Comparison of ENCODE assay signal across 8 cellular contexts in the genomic region with DNA sequence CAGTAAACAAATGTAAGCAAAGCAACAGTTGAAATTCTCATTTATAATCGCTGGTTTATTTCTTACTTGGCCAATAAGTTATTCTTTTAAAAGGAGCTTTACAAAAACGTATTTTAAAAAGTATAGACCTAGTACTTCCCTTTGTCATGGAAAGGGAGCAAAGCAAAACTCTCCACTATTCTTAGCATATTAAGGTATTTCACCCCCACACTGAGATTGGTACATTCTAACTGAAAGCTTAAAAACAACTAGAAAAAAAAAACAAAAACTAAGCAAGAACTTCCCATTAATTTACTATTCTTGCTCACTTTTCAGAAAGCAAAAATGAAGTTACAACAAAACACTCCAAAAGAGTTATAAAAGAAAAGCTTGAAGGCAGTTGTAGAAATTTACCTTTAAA. TPM values are rescaled to one million over a fixed set of nuclear protein-coding genes. Genes with fewer than 3 reads are reported as not detected.
A peak's percentile ranks its signal among the peaks of the same experiment; 100 is the strongest.
DNase-seq lines count a peak whose midpoint lies in the region; ATAC-seq and TF ChIP-seq lines count a peak whose summit lies in the region.

No MANE protein-coding gene starts in this region.

- H3K36me3 ChIP-seq in SJSA1 (peaks cover 18% of the 10 kb centered on the region), fibroblast of lung (ENCODE audit: control insufficient read depth, insufficient read depth, low read length) (no peaks in the 10 kb centered on the region), sigmoid colon (peaks cover 0 to 19% (median 0%) of the 10 kb centered on the region in 4 donors)

- peak overlapping the region; percentile 0 for H3K9ac ChIP-seq in fibroblast of lung (ENCODE audit: insufficient read depth, low read length)

- H3K4me1 ChIP-seq in SJSA1 (replicated peaks) (peaks cover 4% of the 10 kb centered on the region; the same call in 1 of the 2 replicates), fibroblast of lung (ENCODE audit: control insufficient read depth, extremely low read depth, insufficient read depth, low read length) (peaks cover 9% of the 10 kb centered on the region), sigmoid colon (peaks cover 0 to 37% (median 27%) of the 10 kb centered on the region in 4 donors)

- no peak for TF ChIP-seq CTCF in GM12875 (IDR thresholded peaks at IDR 0.05; ENCODE audit: borderline replicate concordance, insufficient read depth, low read depth, low read length)
- no peak for TF ChIP-seq CTCF in fibroblast of lung (conservative IDR thresholded peaks at IDR 0.05 in 1 of 2, IDR thresholded peaks at IDR 0.05 in 1 of 2; ENCODE audit: low read depth in 1 of 2, low read length in 2 of 2)
- no peak for TF ChIP-seq CTCF in sigmoid colon (IDR thresholded peaks at IDR 0.05)

- WGBS in sigmoid colon, 2 donors = 8 to 25% methylated on average over 2 of the region's 2 CpGs

- H3K27ac ChIP-seq in SJSA1 (peak overlapping the region; percentile 79; the same call in 1 of the 2 replicates), fibroblast of lung (ENCODE audit: insufficient read depth, low read length) (peak overlapping the region; percentile 94), sigmoid colon (peak overlapping the region; percentile 94 to 98 (median 97))

- intact Hi-C loops in sigmoid colon (cut with DNase I) = loop anchor here (5.0 kb wide), 4 partner anchors 77 to 1187 kb away; partner anchors contain the start of genes ATP6V1A, GTPBP8 and NAA50
- intact Hi-C loops in left colon (cut with DNase I, micrococcal nuclease) = no loop called here

- H3K9me3 ChIP-seq in SJSA1 (replicated peaks) (no peaks in the 10 kb centered on the region), fibroblast of lung (ENCODE audit: control insufficient read depth, insufficient read depth, low read depth, low read length) (no peaks in the 10 kb centered on the region), sigmoid colon (no peaks in the 10 kb centered on the region)

- no peak for TF ChIP-seq EP300 in sigmoid colon (IDR thresholded peaks at IDR 0.05)

- H2AFZ ChIP-seq in fibroblast of lung (ENCODE audit: low read length) = no peak overlapping the region

- no peak for ATAC-seq in GM18505 (IDR thresholded peaks at IDR 0.05; ENCODE audit: unreplicated experiment)
- no peak for ATAC-seq in left colon

- peaks cover 48% of the 10 kb centered on the region for H3K79me2 ChIP-seq in fibroblast of lung (ENCODE audit: control insufficient read depth, insufficient read depth, low read length)

- no peak for TF ChIP-seq POLR2A in sigmoid colon (IDR thresholded peaks at IDR 0.05)
- no peak for TF ChIP-seq POLR2A in GM18505 (IDR thresholded peaks at IDR 0.05; ENCODE audit: borderline replicate concordance, extremely low read depth, insufficient read depth, insufficient read length)

- H3K27me3 ChIP-seq in SJSA1 (replicated peaks) = no peaks in the 10 kb centered on the region
- no peaks in the 10 kb centered on the region for H3K27me3 ChIP-seq in fibroblast of lung (ENCODE audit: control insufficient read depth, insufficient read depth, low read length)
- H3K27me3 ChIP-seq in sigmoid colon = no peaks in the 10 kb centered on the region

- DNase-seq in SJSA1 (ENCODE audit: low read depth in 1 of 2, low spot score in 2 of 2) = no peak
- peak in 1 of 2 donors; percentile 5 for DNase-seq in fibroblast of lung (ENCODE audit: low read depth in 2 of 2)
- DNase-seq in sigmoid colon = no peak
- no peak for DNase-seq in nucleus accumbens (lab: John Stamatoyannopoulos, UW)
- no peak for DNase-seq in superior temporal gyrus (ENCODE audit: extremely low spot score)
- DNase-seq in left colon = no peak

- H3K4me3 ChIP-seq in GM12875 (ENCODE audit: low read depth, low read length) (peak overlapping the region; percentile 90), SJSA1 (peak overlapping the region; percentile 53), fibroblast of lung (replicated peaks in 1 of 4; ENCODE audit: control extremely low read depth in 1 of 4, insufficient read depth in 1 of 4, low read depth in 3 of 4, low read length in 4 of 4) (peak overlapping the region; percentile 86 to 98 (median 95)), sigmoid colon (peak overlapping the region; percentile 68 to 98 (median 88))

- peak overlapping the region; percentile 42 for H3K4me2 ChIP-seq in fibroblast of lung (ENCODE audit: extremely low read depth, insufficient read depth, low read length)

- H4K20me1 ChIP-seq in fibroblast of lung (ENCODE audit: control insufficient read depth, extremely low read depth, insufficient read depth, low read length) = no peaks in the 10 kb centered on the region

RNA-seq across cellular contexts. Expression of gene ATG3, which starts 1.4 kb away (rescaled TPM):
- 69.7 and 73.2 TPM in 2 replicates for total RNA-seq in SJSA1 (2014; rRNA removed; shearing (Covaris generic))
- total RNA-seq in fibroblast of lung (92.2 and 95.8 TPM in 2 replicates), sigmoid colon (10 to 100 TPM; 28.0 to 49.5 (median 41.1) TPM), left colon (10 to 100 TPM; 52.9 to 55.1 TPM)
- polyA plus RNA-seq in fibroblast of lung (65.2 and 68.4 TPM in 2 replicates), sigmoid colon (10 to 100 TPM; 54.4 to 75.1 (median 56.5) TPM)
- polyA plus RNA-seq in fibroblast of lung (2012) = 58.9 and 67.2 TPM in 2 replicates
- 5.7 and 10.9 TPM in 2 replicates for polyA minus RNA-seq in fibroblast of lung (ENCODE audit: low replicate concordance)

RNA-seq across cellular contexts. Expression of gene SLC35A5, which starts 1.5 kb away (rescaled TPM):
- total RNA-seq in SJSA1 (2014; rRNA removed; shearing (Covaris generic)) = 45.7 and 46.5 TPM in 2 replicates
- 22.6 and 35.3 TPM in 2 replicates for total RNA-seq in fibroblast of lung
- 44.7 and 70.4 TPM in 2 replicates for polyA plus RNA-seq in fibroblast of lung
- polyA plus RNA-seq in fibroblast of lung (2012) = 20.9 and 33.2 TPM in 2 replicates
- polyA minus RNA-seq in fibroblast of lung (ENCODE audit: low replicate concordance) = 6.8 and 12.3 TPM in 2 replicates
- total RNA-seq in sigmoid colon = 10 to 100 TPM; 16.1 to 32.1 (median 17.5) TPM
- 10 to 100 TPM in 1 of 3 donors, 1 to 10 TPM in 2; 7.2 to 14.5 (median 8.3) TPM for polyA plus RNA-seq in sigmoid colon
- total RNA-seq in left colon = 10 to 100 TPM; 32.8 to 35.6 TPM
